Comparison of ENCODE assay signal across 1 cellular context in the genomic region with DNA sequence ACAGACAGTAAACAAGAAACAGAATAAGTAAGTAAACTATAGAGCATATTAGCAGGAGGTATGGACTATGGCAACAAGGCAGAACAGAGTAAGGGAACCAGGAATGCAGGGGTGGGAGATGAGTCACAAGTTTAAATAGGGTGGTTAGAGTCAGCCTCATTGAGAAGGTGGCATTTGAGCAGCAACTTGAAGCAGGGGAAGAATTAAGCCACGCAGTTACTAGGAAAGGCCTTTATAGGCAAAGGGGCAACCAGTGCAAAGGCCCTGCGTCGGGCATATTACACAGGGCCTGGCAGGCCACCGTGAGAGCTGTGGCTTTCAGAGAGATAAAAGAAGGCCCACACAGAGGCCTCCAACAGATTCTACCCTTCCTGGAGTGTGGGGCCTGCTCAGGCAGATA.
TF ChIP-seq lines count a peak whose summit lies in the region.

No MANE protein-coding gene starts in this region.

TF ChIP-seq in HepG2, 621 proteins besides CTCF, POLR2A, EP300 and RAD21 (continued from another document):
- TF ChIP-seq, protein P1, sequence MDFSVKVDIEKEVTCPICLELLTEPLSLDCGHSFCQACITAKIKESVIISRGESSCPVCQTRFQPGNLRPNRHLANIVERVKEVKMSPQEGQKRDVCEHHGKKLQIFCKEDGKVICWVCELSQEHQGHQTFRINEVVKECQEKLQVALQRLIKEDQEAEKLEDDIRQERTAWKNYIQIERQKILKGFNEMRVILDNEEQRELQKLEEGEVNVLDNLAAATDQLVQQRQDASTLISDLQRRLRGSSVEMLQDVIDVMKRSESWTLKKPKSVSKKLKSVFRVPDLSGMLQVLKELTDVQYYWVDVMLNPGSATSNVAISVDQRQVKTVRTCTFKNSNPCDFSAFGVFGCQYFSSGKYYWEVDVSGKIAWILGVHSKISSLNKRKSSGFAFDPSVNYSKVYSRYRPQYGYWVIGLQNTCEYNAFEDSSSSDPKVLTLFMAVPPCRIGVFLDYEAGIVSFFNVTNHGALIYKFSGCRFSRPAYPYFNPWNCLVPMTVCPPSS (IDR thresholded peaks at IDR 0.05), result no peak
- no peak for TF ChIP-seq HDAC6 (IDR thresholded peaks at IDR 0.05; ENCODE audit: low read depth, low read length)
- TF ChIP-seq BRCA1 (CRISPR knock-in tag; IDR thresholded peaks at IDR 0.05), result no peak
- TF ChIP-seq RFX5 (IDR thresholded peaks at IDR 0.05; ENCODE audit: low read depth, low read length), result no peak
- no peak for TF ChIP-seq IKZF1 (IDR thresholded peaks at IDR 0.05)
- TF ChIP-seq ZNF30 (CRISPR knock-in tag; IDR thresholded peaks at IDR 0.05), result no peak
- no peak for TF ChIP-seq HES4 (CRISPR knock-in tag; IDR thresholded peaks at IDR 0.05; ENCODE audit: borderline replicate concordance)
- TF ChIP-seq EED (CRISPR knock-in tag; IDR thresholded peaks at IDR 0.05), result no peak
TF ChIP-seq in HepG2: peak in this region for 0.
